In the genomic region with DNA sequence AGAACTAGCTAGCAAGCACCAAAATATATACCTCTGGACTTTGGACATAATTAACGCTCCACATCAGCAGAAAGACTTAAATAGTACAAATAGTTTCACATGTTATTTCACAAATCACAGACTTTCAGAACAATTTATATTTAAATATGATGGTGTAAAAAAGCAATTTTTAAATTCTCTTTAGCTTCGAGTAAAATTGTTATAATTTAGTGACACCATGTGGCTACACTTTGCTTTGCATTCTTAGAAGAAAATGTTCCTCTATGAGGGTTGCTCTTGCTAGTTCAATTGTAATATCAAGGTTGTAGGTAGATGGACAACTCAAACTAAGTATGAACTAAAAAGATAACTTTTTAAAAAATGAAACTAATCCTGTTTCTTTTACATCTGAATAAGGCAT, we compare ENCODE assay signal across 8 cellular contexts.
DNase-seq lines count a peak whose midpoint lies in the region; ATAC-seq, FAIRE-seq and TF ChIP-seq lines count a peak whose summit lies in the region.

No MANE protein-coding gene starts in this region.

- DNase-seq in PC-9: no peak
- DNase-seq in foreskin melanocyte: peak; percentile 3
- no peak for DNase-seq in stimulated activated CD4-positive, alpha-beta T cell treated with anti-CD3 and anti-CD28 coated beads, Interleukin-1b, Interleukin-23, amount 100 ng/mL, for 48 hours
- DNase-seq in stimulated activated effector memory CD8-positive, alpha-beta T cell treated with anti-CD3 and anti-CD28 coated beads, Interleukin-12 subunit alpha, Interleukin-12 subunit beta, amount 100 ng/mL, for 72 hours (ENCODE audit: low spot score in 2 of 2): no peak
- DNase-seq in T-helper 9 cell: no peak

- no peaks in the 10 kb centered on the region for H4K20me1 ChIP-seq in PC-9 (ENCODE audit: insufficient read depth)

- POLR2A ChIA-PET in PC-9 (lab: Charles Lee; ENCODE audit: unreplicated experiment): no interaction called here

- H3K36me3 ChIP-seq in PC-9 (ENCODE audit: low read depth): no peaks in the 10 kb centered on the region

- H3K9me2 ChIP-seq in PC-9 (ENCODE audit: insufficient read depth): 0 out of 2 replicates have a peak, but pooled peaks cover 5% of the 10 kb centered on the region

- H3K27ac ChIP-seq in 22Rv1: no peak overlapping the region
- H3K27ac ChIP-seq in PC-9: no peak overlapping the region

- H3K9me3 ChIP-seq in PC-9 (ENCODE audit: insufficient read depth, low read depth): no peaks in the 10 kb centered on the region

- CTCF ChIA-PET in PC-9 (lab: Charles Lee): interaction anchor here (0.6 kb wide), 1 partner anchor 1159 kb away, joined by 3 read pairs; no protein-coding TSS in a partner anchor

- ATAC-seq in GM18868 (IDR thresholded peaks at IDR 0.05; ENCODE audit: unreplicated experiment): no peak
- no peak for ATAC-seq in stimulated activated effector memory CD8-positive, alpha-beta T cell treated with anti-CD3 and anti-CD28 coated beads, Interleukin-12 subunit alpha, Interleukin-12 subunit beta, amount 100 ng/mL, for 72 hours

- no TSS peak for BruUV-seq in PC-9 (replicated peaks; lab: Mats Ljungman, UMichigan)

- H3F3A ChIP-seq in PC-9 (ENCODE audit: insufficient read depth, low read depth): no peaks in the 10 kb centered on the region

- FAIRE-seq in G401.6 (lab: Jason Lieb, UNC): peak; percentile 96

- TF ChIP-seq CTCF in 22Rv1 (IDR thresholded peaks at IDR 0.05) (peak; percentile 42), PC-9 (conservative IDR thresholded peaks at IDR 0.05) (peak; percentile 63)

- H3K4me1 Mint-ChIP-seq in stimulated activated effector memory CD8-positive, alpha-beta T cell treated with anti-CD3 and anti-CD28 coated beads, Interleukin-12 subunit alpha, Interleukin-12 subunit beta, amount 100 ng/mL, for 72 hours: peaks cover 20% of the 10 kb centered on the region

- no peak overlapping the region for H3K27ac Mint-ChIP-seq in stimulated activated effector memory CD8-positive, alpha-beta T cell treated with anti-CD3 and anti-CD28 coated beads, Interleukin-12 subunit alpha, Interleukin-12 subunit beta, amount 100 ng/mL, for 72 hours

- intact Hi-C loops in PC-9 (cut with micrococcal nuclease; ENCODE audit: unreplicated experiment): loop anchor here (10.0 kb wide), 1 partner anchor 876 kb away; a partner anchor contains a TSS

- H3K4me2 ChIP-seq in PC-9: no peak overlapping the region

- peaks cover 4% of the 10 kb centered on the region for H3K36me3 Mint-ChIP-seq in stimulated activated effector memory CD8-positive, alpha-beta T cell treated with anti-CD3 and anti-CD28 coated beads, Interleukin-12 subunit alpha, Interleukin-12 subunit beta, amount 100 ng/mL, for 72 hours

- no peak overlapping the region for H2AFZ ChIP-seq in PC-9

- no peak overlapping the region for H3K4me3 Mint-ChIP-seq in stimulated activated effector memory CD8-positive, alpha-beta T cell treated with anti-CD3 and anti-CD28 coated beads, Interleukin-12 subunit alpha, Interleukin-12 subunit beta, amount 100 ng/mL, for 72 hours

- H3K27me3 ChIP-seq in PC-9 (ENCODE audit: insufficient read depth, low read depth): no peaks in the 10 kb centered on the region

- no peaks in the 10 kb centered on the region for H3K9me3 Mint-ChIP-seq in stimulated activated effector memory CD8-positive, alpha-beta T cell treated with anti-CD3 and anti-CD28 coated beads, Interleukin-12 subunit alpha, Interleukin-12 subunit beta, amount 100 ng/mL, for 72 hours

- no peaks in the 10 kb centered on the region for H3K79me2 ChIP-seq in PC-9 (ENCODE audit: low read depth)

- no peak overlapping the region for H3K4me3 ChIP-seq in PC-9

- H3K4me1 ChIP-seq in PC-9 (replicated peaks; ENCODE audit: insufficient read depth): no peaks in the 10 kb centered on the region
